ENCODE assay signal across 1 cellular context in the genomic region with DNA sequence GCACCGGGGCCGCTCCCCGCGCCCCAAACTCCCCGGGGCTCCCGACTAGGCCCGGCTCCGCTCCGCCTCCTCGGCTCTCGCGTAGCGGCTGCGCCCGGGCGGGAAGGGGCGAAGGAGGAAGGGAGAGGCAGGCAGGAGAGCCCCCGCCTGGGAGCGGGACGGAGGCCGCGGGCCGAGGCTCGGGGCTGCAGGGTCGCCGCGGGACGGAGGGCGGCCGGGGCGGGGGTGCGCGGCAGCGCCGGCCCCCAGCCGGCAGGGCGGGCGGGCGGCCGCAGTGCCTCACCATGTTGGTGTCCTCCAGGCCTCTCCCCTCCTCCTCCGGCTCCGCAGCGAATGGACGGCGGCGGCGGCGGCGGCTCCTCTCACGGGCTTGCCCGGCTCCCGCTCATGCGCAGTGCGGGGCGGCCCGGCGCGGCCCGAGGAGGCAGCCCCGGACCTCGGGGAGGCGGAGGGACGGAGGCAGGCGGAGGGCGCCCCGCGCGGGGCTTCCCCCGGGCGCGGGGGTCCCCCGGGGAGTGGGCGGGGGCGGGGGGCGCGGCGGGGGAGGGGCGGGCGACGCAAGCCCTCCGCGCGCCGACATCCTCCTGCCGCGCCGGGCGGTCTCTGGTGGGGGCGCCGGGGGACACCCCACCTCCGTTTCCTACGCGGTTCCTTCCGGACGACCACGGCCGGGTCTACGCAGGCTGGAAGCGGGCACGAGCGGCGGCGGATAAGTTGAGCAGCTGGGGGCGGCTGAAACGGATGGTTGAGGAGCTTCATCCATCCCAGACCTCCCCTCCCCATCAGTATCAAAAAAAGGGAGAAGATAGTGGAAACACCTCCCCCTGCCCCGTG.
TF ChIP-seq lines count a peak whose summit lies in the region.

A gene (minus strand): TSS at position 335 of the 834 bp plus-strand sequence. CDS start 49 bp downstream, at position 286.

TF ChIP-seq in K562, 482 proteins besides CTCF, POLR2A, EP300 and RAD21 (continued from another document):
- TF ChIP-seq, protein P1, sequence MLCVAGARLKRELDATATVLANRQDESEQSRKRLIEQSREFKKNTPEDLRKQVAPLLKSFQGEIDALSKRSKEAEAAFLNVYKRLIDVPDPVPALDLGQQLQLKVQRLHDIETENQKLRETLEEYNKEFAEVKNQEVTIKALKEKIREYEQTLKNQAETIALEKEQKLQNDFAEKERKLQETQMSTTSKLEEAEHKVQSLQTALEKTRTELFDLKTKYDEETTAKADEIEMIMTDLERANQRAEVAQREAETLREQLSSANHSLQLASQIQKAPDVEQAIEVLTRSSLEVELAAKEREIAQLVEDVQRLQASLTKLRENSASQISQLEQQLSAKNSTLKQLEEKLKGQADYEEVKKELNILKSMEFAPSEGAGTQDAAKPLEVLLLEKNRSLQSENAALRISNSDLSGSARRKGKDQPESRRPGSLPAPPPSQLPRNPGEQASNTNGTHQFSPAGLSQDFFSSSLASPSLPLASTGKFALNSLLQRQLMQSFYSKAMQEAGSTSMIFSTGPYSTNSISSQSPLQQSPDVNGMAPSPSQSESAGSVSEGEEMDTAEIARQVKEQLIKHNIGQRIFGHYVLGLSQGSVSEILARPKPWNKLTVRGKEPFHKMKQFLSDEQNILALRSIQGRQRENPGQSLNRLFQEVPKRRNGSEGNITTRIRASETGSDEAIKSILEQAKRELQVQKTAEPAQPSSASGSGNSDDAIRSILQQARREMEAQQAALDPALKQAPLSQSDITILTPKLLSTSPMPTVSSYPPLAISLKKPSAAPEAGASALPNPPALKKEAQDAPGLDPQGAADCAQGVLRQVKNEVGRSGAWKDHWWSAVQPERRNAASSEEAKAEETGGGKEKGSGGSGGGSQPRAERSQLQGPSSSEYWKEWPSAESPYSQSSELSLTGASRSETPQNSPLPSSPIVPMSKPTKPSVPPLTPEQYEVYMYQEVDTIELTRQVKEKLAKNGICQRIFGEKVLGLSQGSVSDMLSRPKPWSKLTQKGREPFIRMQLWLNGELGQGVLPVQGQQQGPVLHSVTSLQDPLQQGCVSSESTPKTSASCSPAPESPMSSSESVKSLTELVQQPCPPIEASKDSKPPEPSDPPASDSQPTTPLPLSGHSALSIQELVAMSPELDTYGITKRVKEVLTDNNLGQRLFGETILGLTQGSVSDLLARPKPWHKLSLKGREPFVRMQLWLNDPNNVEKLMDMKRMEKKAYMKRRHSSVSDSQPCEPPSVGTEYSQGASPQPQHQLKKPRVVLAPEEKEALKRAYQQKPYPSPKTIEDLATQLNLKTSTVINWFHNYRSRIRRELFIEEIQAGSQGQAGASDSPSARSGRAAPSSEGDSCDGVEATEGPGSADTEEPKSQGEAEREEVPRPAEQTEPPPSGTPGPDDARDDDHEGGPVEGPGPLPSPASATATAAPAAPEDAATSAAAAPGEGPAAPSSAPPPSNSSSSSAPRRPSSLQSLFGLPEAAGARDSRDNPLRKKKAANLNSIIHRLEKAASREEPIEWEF (CRISPR knock-in tag; IDR thresholded peaks at IDR 0.05): no peak
- no peak for TF ChIP-seq BDP1 (IDR thresholded peaks at IDR 0.05; ENCODE audit: insufficient read depth, insufficient read length)
- 0 out of 2 replicates have a peak, but pooled peaks have one; percentile 38 for TF ChIP-seq NR3C1 (CRISPR knock-in tag; IDR thresholded peaks at IDR 0.05)
- TF ChIP-seq SMARCA4 (IDR thresholded peaks at IDR 0.05): no peak
- TF ChIP-seq, protein P2, sequence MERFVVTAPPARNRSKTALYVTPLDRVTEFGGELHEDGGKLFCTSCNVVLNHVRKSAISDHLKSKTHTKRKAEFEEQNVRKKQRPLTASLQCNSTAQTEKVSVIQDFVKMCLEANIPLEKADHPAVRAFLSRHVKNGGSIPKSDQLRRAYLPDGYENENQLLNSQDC (CRISPR knock-in tag; IDR thresholded peaks at IDR 0.05): no peak
- no peak for TF ChIP-seq SAFB2 (IDR thresholded peaks at IDR 0.05; ENCODE audit: borderline replicate concordance, low read depth, low read length, severe bottlenecking)
- no peak for TF ChIP-seq NFE2 (IDR thresholded peaks at IDR 0.05; ENCODE audit: low read depth)
- TF ChIP-seq, protein P3, sequence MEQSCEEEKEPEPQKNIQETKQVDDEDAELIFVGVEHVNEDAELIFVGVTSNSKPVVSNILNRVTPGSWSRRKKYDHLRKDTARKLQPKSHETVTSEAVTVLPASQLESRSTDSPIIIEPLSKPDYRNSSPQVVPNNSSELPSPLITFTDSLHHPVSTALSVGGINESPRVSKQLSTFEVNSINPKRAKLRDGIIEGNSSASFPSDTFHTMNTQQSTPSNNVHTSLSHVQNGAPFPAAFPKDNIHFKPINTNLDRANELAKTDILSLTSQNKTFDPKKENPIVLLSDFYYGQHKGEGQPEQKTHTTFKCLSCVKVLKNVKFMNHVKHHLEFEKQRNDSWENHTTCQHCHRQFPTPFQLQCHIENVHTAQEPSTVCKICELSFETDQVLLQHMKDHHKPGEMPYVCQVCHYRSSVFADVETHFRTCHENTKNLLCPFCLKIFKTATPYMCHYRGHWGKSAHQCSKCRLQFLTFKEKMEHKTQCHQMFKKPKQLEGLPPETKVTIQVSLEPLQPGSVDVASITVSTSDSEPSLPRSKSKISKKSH (CRISPR knock-in tag; IDR thresholded peaks at IDR 0.05): no peak
- TF ChIP-seq, protein P4, sequence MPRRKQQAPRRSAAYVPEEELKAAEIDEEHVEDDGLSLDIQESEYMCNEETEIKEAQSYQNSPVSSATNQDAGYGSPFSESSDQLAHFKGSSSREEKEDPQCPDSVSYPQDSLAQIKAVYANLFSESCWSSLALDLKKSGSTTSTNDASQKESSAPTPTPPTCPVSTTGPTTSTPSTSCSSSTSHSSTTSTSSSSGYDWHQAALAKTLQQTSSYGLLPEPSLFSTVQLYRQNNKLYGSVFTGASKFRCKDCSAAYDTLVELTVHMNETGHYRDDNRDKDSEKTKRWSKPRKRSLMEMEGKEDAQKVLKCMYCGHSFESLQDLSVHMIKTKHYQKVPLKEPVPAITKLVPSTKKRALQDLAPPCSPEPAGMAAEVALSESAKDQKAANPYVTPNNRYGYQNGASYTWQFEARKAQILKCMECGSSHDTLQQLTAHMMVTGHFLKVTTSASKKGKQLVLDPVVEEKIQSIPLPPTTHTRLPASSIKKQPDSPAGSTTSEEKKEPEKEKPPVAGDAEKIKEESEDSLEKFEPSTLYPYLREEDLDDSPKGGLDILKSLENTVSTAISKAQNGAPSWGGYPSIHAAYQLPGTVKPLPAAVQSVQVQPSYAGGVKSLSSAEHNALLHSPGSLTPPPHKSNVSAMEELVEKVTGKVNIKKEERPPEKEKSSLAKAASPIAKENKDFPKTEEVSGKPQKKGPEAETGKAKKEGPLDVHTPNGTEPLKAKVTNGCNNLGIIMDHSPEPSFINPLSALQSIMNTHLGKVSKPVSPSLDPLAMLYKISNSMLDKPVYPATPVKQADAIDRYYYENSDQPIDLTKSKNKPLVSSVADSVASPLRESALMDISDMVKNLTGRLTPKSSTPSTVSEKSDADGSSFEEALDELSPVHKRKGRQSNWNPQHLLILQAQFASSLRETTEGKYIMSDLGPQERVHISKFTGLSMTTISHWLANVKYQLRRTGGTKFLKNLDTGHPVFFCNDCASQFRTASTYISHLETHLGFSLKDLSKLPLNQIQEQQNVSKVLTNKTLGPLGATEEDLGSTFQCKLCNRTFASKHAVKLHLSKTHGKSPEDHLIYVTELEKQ (CRISPR knock-in tag; IDR thresholded peaks at IDR 0.05): no peak
- TF ChIP-seq ZNF551 (CRISPR knock-in tag; IDR thresholded peaks at IDR 0.05): no peak
- no peak for TF ChIP-seq PHF21A (IDR thresholded peaks at IDR 0.05; ENCODE audit: borderline replicate concordance, low read depth)
- no peak for TF ChIP-seq ZNF311 (CRISPR knock-in tag; IDR thresholded peaks at IDR 0.05)
- TF ChIP-seq NR2F6 (CRISPR knock-in tag; IDR thresholded peaks at IDR 0.05): no peak
- TF ChIP-seq POLR2G (IDR thresholded peaks at IDR 0.05; ENCODE audit: low read depth, low read length): peak; percentile 90
- no peak for TF ChIP-seq ZBTB1 (CRISPR knock-in tag; IDR thresholded peaks at IDR 0.05; ENCODE audit: borderline replicate concordance, low read depth)
- TF ChIP-seq KDM1A (IDR thresholded peaks at IDR 0.05): no peak
- no peak for TF ChIP-seq RHOXF2B (CRISPR knock-in tag; conservative IDR thresholded peaks at IDR 0.05)
- no peak for TF ChIP-seq HCFC1 (IDR thresholded peaks at IDR 0.05; ENCODE audit: low read depth, low read length)
- TF ChIP-seq POU5F1 (IDR thresholded peaks at IDR 0.05; ENCODE audit: borderline replicate concordance, low read depth, low read length, partially characterized antibody): no peak
- TF ChIP-seq ZZZ3 (IDR thresholded peaks at IDR 0.05): no peak
- no peak for TF ChIP-seq ZNF324 (CRISPR knock-in tag; IDR thresholded peaks at IDR 0.05)
- TF ChIP-seq, protein P5, sequence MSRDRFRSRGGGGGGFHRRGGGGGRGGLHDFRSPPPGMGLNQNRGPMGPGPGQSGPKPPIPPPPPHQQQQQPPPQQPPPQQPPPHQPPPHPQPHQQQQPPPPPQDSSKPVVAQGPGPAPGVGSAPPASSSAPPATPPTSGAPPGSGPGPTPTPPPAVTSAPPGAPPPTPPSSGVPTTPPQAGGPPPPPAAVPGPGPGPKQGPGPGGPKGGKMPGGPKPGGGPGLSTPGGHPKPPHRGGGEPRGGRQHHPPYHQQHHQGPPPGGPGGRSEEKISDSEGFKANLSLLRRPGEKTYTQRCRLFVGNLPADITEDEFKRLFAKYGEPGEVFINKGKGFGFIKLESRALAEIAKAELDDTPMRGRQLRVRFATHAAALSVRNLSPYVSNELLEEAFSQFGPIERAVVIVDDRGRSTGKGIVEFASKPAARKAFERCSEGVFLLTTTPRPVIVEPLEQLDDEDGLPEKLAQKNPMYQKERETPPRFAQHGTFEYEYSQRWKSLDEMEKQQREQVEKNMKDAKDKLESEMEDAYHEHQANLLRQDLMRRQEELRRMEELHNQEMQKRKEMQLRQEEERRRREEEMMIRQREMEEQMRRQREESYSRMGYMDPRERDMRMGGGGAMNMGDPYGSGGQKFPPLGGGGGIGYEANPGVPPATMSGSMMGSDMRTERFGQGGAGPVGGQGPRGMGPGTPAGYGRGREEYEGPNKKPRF (IDR thresholded peaks at IDR 0.05; ENCODE audit: low read depth, low read length): no peak
- TF ChIP-seq, protein P6, sequence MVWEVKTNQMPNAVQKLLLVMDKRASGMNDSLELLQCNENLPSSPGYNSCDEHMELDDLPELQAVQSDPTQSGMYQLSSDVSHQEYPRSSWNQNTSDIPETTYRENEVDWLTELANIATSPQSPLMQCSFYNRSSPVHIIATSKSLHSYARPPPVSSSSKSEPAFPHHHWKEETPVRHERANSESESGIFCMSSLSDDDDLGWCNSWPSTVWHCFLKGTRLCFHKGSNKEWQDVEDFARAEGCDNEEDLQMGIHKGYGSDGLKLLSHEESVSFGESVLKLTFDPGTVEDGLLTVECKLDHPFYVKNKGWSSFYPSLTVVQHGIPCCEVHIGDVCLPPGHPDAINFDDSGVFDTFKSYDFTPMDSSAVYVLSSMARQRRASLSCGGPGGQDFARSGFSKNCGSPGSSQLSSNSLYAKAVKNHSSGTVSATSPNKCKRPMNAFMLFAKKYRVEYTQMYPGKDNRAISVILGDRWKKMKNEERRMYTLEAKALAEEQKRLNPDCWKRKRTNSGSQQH (CRISPR knock-in tag; IDR thresholded peaks at IDR 0.05): no peak
- no peak for TF ChIP-seq ZC3H4 (CRISPR knock-in tag; IDR thresholded peaks at IDR 0.05; ENCODE audit: borderline replicate concordance)
- TF ChIP-seq ZNF347 (CRISPR knock-in tag; IDR thresholded peaks at IDR 0.05; ENCODE audit: low read depth): no peak
- no peak for TF ChIP-seq POLR3G (IDR thresholded peaks at IDR 0.05; ENCODE audit: extremely low read depth, insufficient read length, insufficient replicate concordance)
- TF ChIP-seq U2AF1 (optimal IDR thresholded peaks at IDR 0.05; ENCODE audit: low read depth, low read length): no peak
- no peak for TF ChIP-seq HNRNPLL (IDR thresholded peaks at IDR 0.05; ENCODE audit: low read depth, low read length, poor library complexity, severe bottlenecking)
- no peak for TF ChIP-seq MAFG (tag; conservative IDR thresholded peaks at IDR 0.05)
- TF ChIP-seq, protein P7, sequence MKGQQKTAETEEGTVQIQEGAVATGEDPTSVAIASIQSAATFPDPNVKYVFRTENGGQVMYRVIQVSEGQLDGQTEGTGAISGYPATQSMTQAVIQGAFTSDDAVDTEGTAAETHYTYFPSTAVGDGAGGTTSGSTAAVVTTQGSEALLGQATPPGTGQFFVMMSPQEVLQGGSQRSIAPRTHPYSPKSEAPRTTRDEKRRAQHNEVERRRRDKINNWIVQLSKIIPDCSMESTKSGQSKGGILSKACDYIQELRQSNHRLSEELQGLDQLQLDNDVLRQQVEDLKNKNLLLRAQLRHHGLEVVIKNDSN (CRISPR knock-in tag; IDR thresholded peaks at IDR 0.05): no peak
- TF ChIP-seq, protein P8, sequence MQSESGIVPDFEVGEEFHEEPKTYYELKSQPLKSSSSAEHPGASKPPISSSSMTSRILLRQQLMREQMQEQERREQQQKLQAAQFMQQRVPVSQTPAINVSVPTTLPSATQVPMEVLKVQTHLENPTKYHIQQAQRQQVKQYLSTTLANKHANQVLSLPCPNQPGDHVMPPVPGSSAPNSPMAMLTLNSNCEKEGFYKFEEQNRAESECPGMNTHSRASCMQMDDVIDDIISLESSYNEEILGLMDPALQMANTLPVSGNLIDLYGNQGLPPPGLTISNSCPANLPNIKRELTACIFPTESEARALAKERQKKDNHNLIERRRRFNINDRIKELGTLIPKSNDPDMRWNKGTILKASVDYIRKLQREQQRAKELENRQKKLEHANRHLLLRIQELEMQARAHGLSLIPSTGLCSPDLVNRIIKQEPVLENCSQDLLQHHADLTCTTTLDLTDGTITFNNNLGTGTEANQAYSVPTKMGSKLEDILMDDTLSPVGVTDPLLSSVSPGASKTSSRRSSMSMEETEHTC (IDR thresholded peaks at IDR 0.05): no peak
- TF ChIP-seq ZKSCAN3 (CRISPR knock-in tag; IDR thresholded peaks at IDR 0.05): no peak
- no peak for TF ChIP-seq BRD4 (IDR thresholded peaks at IDR 0.05)
- TF ChIP-seq SMAD1 (IDR thresholded peaks at IDR 0.05; ENCODE audit: low read depth, low read length, partially characterized antibody): no peak
- no peak for TF ChIP-seq THRAP3 (IDR thresholded peaks at IDR 0.05; ENCODE audit: borderline replicate concordance)
